Comparison of ENCODE assay signal across 15 cellular contexts in genomic region chr5:139664727-139665351, GRCh38. TPM values are rescaled to one million over a fixed set of nuclear protein-coding genes. Genes with fewer than 3 reads are reported as not detected.
DNase-seq lines count a peak whose midpoint lies in the region; ATAC-seq and TF ChIP-seq lines count a peak whose summit lies in the region.
"Had no signal": no experiment of that assay in that cellular context is flagged by ENCODE, and none has a peak within 500 bp of the region (broad histone marks: within the 10 kb centered on the region; RNA-seq: fewer than 3 reads in every experiment).

No MANE protein-coding gene starts in this region.

- no peak overlapping the region for H3K4me3 ChIP-seq in mesenchymal stem cell (ENCODE audit: insufficient read depth in 1 of 2, low read depth in 1 of 2, low read length in 2 of 2)
- H3K4me3 ChIP-seq: ovary had no signal

- H3K4me1 ChIP-seq in mesenchymal stem cell (ENCODE audit: control insufficient read depth, insufficient read depth, low read depth, low read length), result peaks cover 92% of the 10 kb centered on the region

- peak overlapping the region; percentile 72 for H3K27ac Mint-ChIP-seq in dendritic cell treated with granulocyte-macrophage colony-stimulating factor and Interleukin-4, amounts not matched to agents 40 ng/mL and 50 ng/mL, for 4 days
- no peak overlapping the region for H3K27ac Mint-ChIP-seq in activated naive CD4-positive, alpha-beta T cell treated with anti-CD3 and anti-CD28 coated beads, Interleukin-2, amount 10 ng/mL, durations not matched to agents 7 days and 5 days
- H3K27ac Mint-ChIP-seq: activated CD8-positive, alpha-beta memory T cell treated with anti-CD3 and anti-CD28 coated beads, Interleukin-2, amount 10 ng/mL, durations not matched to agents 7 days and 5 days; T-helper 2 cell treated with Interferon-gamma antibody and Interleukin-4, amounts not matched to agents 5 μg/mL and 100 μg/mL, for 36 hours had no signal

- ATAC-seq in GM21786 (IDR thresholded peaks at IDR 0.05; ENCODE audit: unreplicated experiment), result no peak
- no peak for ATAC-seq in HG02973 (IDR thresholded peaks at IDR 0.05; ENCODE audit: unreplicated experiment)
- ATAC-seq: activated CD8-positive, alpha-beta memory T cell treated with anti-CD3 and anti-CD28 coated beads, Interleukin-2, amount 10 ng/mL, durations not matched to agents 7 days and 5 days; esophagus mucosa had no signal

- H3K27me3 Mint-ChIP-seq in dendritic cell treated with granulocyte-macrophage colony-stimulating factor and Interleukin-4, amounts not matched to agents 40 ng/mL and 50 ng/mL, for 4 days, result peaks cover 8% of the 10 kb centered on the region
- H3K27me3 Mint-ChIP-seq in activated naive CD4-positive, alpha-beta T cell treated with anti-CD3 and anti-CD28 coated beads, Interleukin-2, amount 10 ng/mL, durations not matched to agents 7 days and 5 days, result peaks cover 71% of the 10 kb centered on the region
- H3K27me3 Mint-ChIP-seq: activated CD8-positive, alpha-beta memory T cell treated with anti-CD3 and anti-CD28 coated beads, Interleukin-2, amount 10 ng/mL, durations not matched to agents 7 days and 5 days had no signal

- H3K36me3 Mint-ChIP-seq in dendritic cell treated with granulocyte-macrophage colony-stimulating factor and Interleukin-4, amounts not matched to agents 40 ng/mL and 50 ng/mL, for 4 days (ENCODE audit: low read depth), result peaks cover 27% of the 10 kb centered on the region
- H3K36me3 Mint-ChIP-seq in activated naive CD4-positive, alpha-beta T cell treated with anti-CD3 and anti-CD28 coated beads, Interleukin-2, amount 10 ng/mL, durations not matched to agents 7 days and 5 days, result no peaks in the 10 kb centered on the region
- H3K36me3 Mint-ChIP-seq: activated CD8-positive, alpha-beta memory T cell treated with anti-CD3 and anti-CD28 coated beads, Interleukin-2, amount 10 ng/mL, durations not matched to agents 7 days and 5 days had no signal

- no peak for TF ChIP-seq RAD21 in Ishikawa (IDR thresholded peaks at IDR 0.05; ENCODE audit: low read depth)

- H3K4me1 Mint-ChIP-seq in dendritic cell treated with granulocyte-macrophage colony-stimulating factor and Interleukin-4, amounts not matched to agents 40 ng/mL and 50 ng/mL, for 4 days (ENCODE audit: low read depth), result peaks cover 96% of the 10 kb centered on the region
- peaks cover 32% of the 10 kb centered on the region for H3K4me1 Mint-ChIP-seq in activated naive CD4-positive, alpha-beta T cell treated with anti-CD3 and anti-CD28 coated beads, Interleukin-2, amount 10 ng/mL, durations not matched to agents 7 days and 5 days

- no peak overlapping the region for H2BK15ac ChIP-seq in mesenchymal stem cell (ENCODE audit: low read depth, poor library complexity, severe bottlenecking)

- CTCF ChIA-PET in activated naive CD4-positive, alpha-beta T cell treated with anti-CD3 and anti-CD28 coated beads, Interleukin-2, amount 10 ng/mL, durations not matched to agents 7 days and 5 days (lab: Charles Lee), result no interaction called here

- no peak overlapping the region for H3K23ac ChIP-seq in mesenchymal stem cell (ENCODE audit: low read length in 2 of 2)

- no peaks in the 10 kb centered on the region for H3K79me1 ChIP-seq in mesenchymal stem cell (replicated peaks; ENCODE audit: low read length, poor library complexity, severe bottlenecking)

- TF ChIP-seq EP300 in Ishikawa (IDR thresholded peaks at IDR 0.05; ENCODE audit: borderline replicate concordance), result no peak

- no peak overlapping the region for H3K14ac ChIP-seq in mesenchymal stem cell (ENCODE audit: low read length in 2 of 2)

- no peak overlapping the region for H4K91ac ChIP-seq in mesenchymal stem cell (ENCODE audit: low read length)

- no peak overlapping the region for H3K4me2 ChIP-seq in mesenchymal stem cell (ENCODE audit: low read length, poor library complexity, severe bottlenecking)

- H3K9ac ChIP-seq in mesenchymal stem cell (ENCODE audit: low read length), result no peak overlapping the region

- 96% methylated on average over 15 of the region's 15 CpGs for WGBS in mesenchymal stem cell

- no peak overlapping the region for H2BK12ac ChIP-seq in mesenchymal stem cell (ENCODE audit: low read length in 2 of 2)

- H4K8ac ChIP-seq in mesenchymal stem cell (ENCODE audit: low read length), result no peak overlapping the region

- no peak overlapping the region for H2AFZ ChIP-seq in mesenchymal stem cell (ENCODE audit: low read depth, low read length)

- H3K9me3 ChIP-seq in mesenchymal stem cell (ENCODE audit: control insufficient read depth, low read length), result no peaks in the 10 kb centered on the region
- H3K9me3 ChIP-seq: ovary had no signal

- no peak overlapping the region for H2BK120ac ChIP-seq in mesenchymal stem cell (ENCODE audit: low read depth, low read length)

- H3K27ac ChIP-seq in mesenchymal stem cell (ENCODE audit: low read length, poor library complexity, severe bottlenecking) (peak overlapping the region; percentile 34), temporal lobe (ENCODE audit: low read depth, low read length) (peak overlapping the region; percentile 97)
- H3K27ac ChIP-seq: ovary had no signal

- no peak overlapping the region for H3K4me3 Mint-ChIP-seq in dendritic cell treated with granulocyte-macrophage colony-stimulating factor and Interleukin-4, amounts not matched to agents 40 ng/mL and 50 ng/mL, for 4 days
- no peak overlapping the region for H3K4me3 Mint-ChIP-seq in activated naive CD4-positive, alpha-beta T cell treated with anti-CD3 and anti-CD28 coated beads, Interleukin-2, amount 10 ng/mL, durations not matched to agents 7 days and 5 days
- H3K4me3 Mint-ChIP-seq: activated CD8-positive, alpha-beta memory T cell treated with anti-CD3 and anti-CD28 coated beads, Interleukin-2, amount 10 ng/mL, durations not matched to agents 7 days and 5 days; T-helper 2 cell treated with Interferon-gamma antibody and Interleukin-4, amounts not matched to agents 5 μg/mL and 100 μg/mL, for 36 hours had no signal

- no peaks in the 10 kb centered on the region for H3K9me3 Mint-ChIP-seq in dendritic cell treated with granulocyte-macrophage colony-stimulating factor and Interleukin-4, amounts not matched to agents 40 ng/mL and 50 ng/mL, for 4 days
- no peaks in the 10 kb centered on the region for H3K9me3 Mint-ChIP-seq in activated naive CD4-positive, alpha-beta T cell treated with anti-CD3 and anti-CD28 coated beads, Interleukin-2, amount 10 ng/mL, durations not matched to agents 7 days and 5 days
- H3K9me3 Mint-ChIP-seq: T-helper 2 cell treated with Interferon-gamma antibody and Interleukin-4, amounts not matched to agents 5 μg/mL and 100 μg/mL, for 36 hours had no signal

- no peak overlapping the region for H2BK5ac ChIP-seq in mesenchymal stem cell (ENCODE audit: low read depth, low read length, poor library complexity, severe bottlenecking)

- peaks cover 3 to 75% of the 10 kb centered on the region in 2 experiments for H3K36me3 ChIP-seq in mesenchymal stem cell (ENCODE audit: control insufficient read depth in 1 of 2, insufficient read depth in 2 of 2, low read depth in 1 of 2, low read length in 2 of 2)
- H3K36me3 ChIP-seq: ovary had no signal

- no peak overlapping the region for H3K18ac ChIP-seq in mesenchymal stem cell (ENCODE audit: low read depth in 1 of 2, low read length in 2 of 2)

- DNase-seq in mesenchymal stem cell, result no peak
- DNase-seq in activated naive CD4-positive, alpha-beta T cell treated with anti-CD3 and anti-CD28 coated beads, Interleukin-2, amount 10 ng/mL, durations not matched to agents 7 days and 5 days, result no peak
- no peak for DNase-seq in activated CD4-positive, CD25-positive, alpha-beta regulatory T cell (lab: John Stamatoyannopoulos, UW)
- DNase-seq: activated CD8-positive, alpha-beta memory T cell treated with anti-CD3 and anti-CD28 coated beads, Interleukin-2, amount 10 ng/mL, durations not matched to agents 7 days and 5 days; amniotic stem cell; NCI-H1105 treated with DMSO at 0.1 percent for 48 hours; NK-92 treated with Interleukin-12 subunit alpha and Interleukin-12 subunit beta, amount 100 ng/mL, for 24 hours; ovary had no signal

- intact Hi-C loops in dendritic cell treated with granulocyte-macrophage colony-stimulating factor and Interleukin-4, amounts not matched to agents 40 ng/mL and 50 ng/mL, for 4 days (cut with micrococcal nuclease), result loop anchor here (2.0 kb wide), 1 partner anchor 16 kb away; the partner anchor contains the start of gene CXXC5

- H2AK5ac ChIP-seq in mesenchymal stem cell (ENCODE audit: low read length, severe bottlenecking), result no peak overlapping the region

- no peak overlapping the region for H3K4ac ChIP-seq in mesenchymal stem cell (ENCODE audit: low read depth in 1 of 2, low read length in 2 of 2)

- H3K27me3 ChIP-seq in mesenchymal stem cell (ENCODE audit: control insufficient read depth in 1 of 2, insufficient read depth in 1 of 2, low read length in 2 of 2), result no peaks in the 10 kb centered on the region
- H3K27me3 ChIP-seq: ovary had no signal

TF ChIP-seq in Ishikawa, 13 proteins besides CTCF, POLR2A, EP300 and RAD21:
- TF ChIP-seq CREB1 (IDR thresholded peaks at IDR 0.05; ENCODE audit: low read depth) (no peak), MAX (IDR thresholded peaks at IDR 0.05) (peak; percentile 40; the same call in 1 of the 2 replicates), FOXM1 (IDR thresholded peaks at IDR 0.05; ENCODE audit: borderline replicate concordance, low read depth) (no peak), ZBTB7A (IDR thresholded peaks at IDR 0.05; ENCODE audit: low read depth) (no peak), TAF1 (IDR thresholded peaks at IDR 0.05; ENCODE audit: low read depth) (no peak)
TF ChIP-seq in Ishikawa: peak in this region for 1.

RNA-seq across cellular contexts. Expression of gene CXXC5, which starts 16.7 kb away (rescaled TPM):
- 75.1 TPM for polyA plus RNA-seq in mesenchymal stem cell (2013, experiment 1 of 2)
- polyA plus RNA-seq in mesenchymal stem cell (2013, experiment 2 of 2), result 76.7 TPM
- total RNA-seq in temporal lobe, result 33.4 TPM
